In genomic region chr22:46026907-46027218, GRCh38 we compare ENCODE assay signal across 12 cellular contexts. TPM values are rescaled to one million over a fixed set of nuclear protein-coding genes. Genes with fewer than 3 reads are reported as not detected.
A peak's percentile ranks its signal among the peaks of the same experiment; 100 is the strongest.
DNase-seq lines count a peak whose midpoint lies in the region; ATAC-seq and TF ChIP-seq lines count a peak whose summit lies in the region.
"Had no signal": no experiment of that assay in that cellular context is flagged by ENCODE, and none has a peak within 500 bp of the region (broad histone marks: within the 10 kb centered on the region; RNA-seq: fewer than 3 reads in every experiment).

No MANE protein-coding gene starts in this region.

- peaks cover 4% of the 10 kb centered on the region for H3K4me1 Mint-ChIP-seq in activated CD4-positive, alpha-beta T cell treated with anti-CD3 and anti-CD28 coated beads, Interleukin-2, amount 10 ng/mL, durations not matched to agents 24 days and 14 days
- peaks cover 3% of the 10 kb centered on the region for H3K4me1 Mint-ChIP-seq in endodermal cell
- H3K4me1 Mint-ChIP-seq in type B pancreatic cell (ENCODE audit: unreplicated experiment), result peaks cover 6% of the 10 kb centered on the region
- H3K4me1 Mint-ChIP-seq in CD4-positive, alpha-beta T cell (ENCODE audit: low read depth), result no peaks in the 10 kb centered on the region

- no peak for DNase-seq in activated CD4-positive, alpha-beta T cell treated with anti-CD3 and anti-CD28 coated beads, Interleukin-2, amount 10 ng/mL, durations not matched to agents 24 days and 14 days
- DNase-seq in activated CD4-positive, alpha-beta T cell treated with anti-CD3 and anti-CD28 coated beads for 48 hours, result no peak
- DNase-seq in endodermal cell (no peak), type B pancreatic cell (ENCODE audit: extremely low spot score, unreplicated experiment) (no peak), DMS153 (lab: John Stamatoyannopoulos, UW) (no peak), NCI-H146 treated with DMSO at 0.1 percent for 48 hours (lab: John Stamatoyannopoulos, UW; ENCODE audit: unreplicated experiment) (no peak)
- no peak for DNase-seq in CD4-positive, alpha-beta T cell
- DNase-seq: ACHN; NCI-H1092 treated with DMSO at 0.1 percent for 48 hours; stimulated activated naive CD4-positive, alpha-beta T cell had no signal

- H3K36me3 ChIP-seq in endodermal cell (ENCODE audit: control insufficient read depth, insufficient read depth, low read length), result no peaks in the 10 kb centered on the region
- no peaks in the 10 kb centered on the region for H3K36me3 ChIP-seq in muscle layer of colon (ENCODE audit: insufficient read depth, low read length)

- no peaks in the 10 kb centered on the region for H3K9me3 Mint-ChIP-seq in activated CD4-positive, alpha-beta T cell treated with anti-CD3 and anti-CD28 coated beads, Interleukin-2, amount 10 ng/mL, durations not matched to agents 24 days and 14 days
- H3K9me3 Mint-ChIP-seq in endodermal cell (no peaks in the 10 kb centered on the region), type B pancreatic cell (no peaks in the 10 kb centered on the region)
- no peaks in the 10 kb centered on the region for H3K9me3 Mint-ChIP-seq in CD4-positive, alpha-beta T cell

- H3K27ac ChIP-seq in endodermal cell (ENCODE audit: low read depth, low read length) (peak overlapping the region; percentile 89), muscle layer of colon (ENCODE audit: low read depth, low read length) (peak overlapping the region; percentile 56)
- H3K27ac ChIP-seq in CD4-positive, alpha-beta T cell (ENCODE audit: low read depth, low read length), result no peak overlapping the region

- POLR2A ChIA-PET in CD4-positive, alpha-beta T cell (lab: Charles Lee), result interaction anchor here (0.9 kb wide), 1 partner anchor 9 kb away, joined by 3 read pairs; no protein-coding TSS in a partner anchor

- H3K4me1 ChIP-seq in endodermal cell (ENCODE audit: control insufficient read depth, insufficient read depth, low read length), result no peaks in the 10 kb centered on the region
- H3K4me1 ChIP-seq in muscle layer of colon (ENCODE audit: insufficient read depth, low read length), result peaks cover 6% of the 10 kb centered on the region

- no peaks in the 10 kb centered on the region for H3K36me3 Mint-ChIP-seq in activated CD4-positive, alpha-beta T cell treated with anti-CD3 and anti-CD28 coated beads, Interleukin-2, amount 10 ng/mL, durations not matched to agents 24 days and 14 days (ENCODE audit: low read depth)
- no peaks in the 10 kb centered on the region for H3K36me3 Mint-ChIP-seq in endodermal cell (ENCODE audit: low read depth)
- H3K36me3 Mint-ChIP-seq in type B pancreatic cell, result no peaks in the 10 kb centered on the region
- no peaks in the 10 kb centered on the region for H3K36me3 Mint-ChIP-seq in CD4-positive, alpha-beta T cell (ENCODE audit: low read depth)

- CTCF ChIA-PET in CD4-positive, alpha-beta T cell (lab: Charles Lee), result interaction anchor here (1.2 kb wide), 1 partner anchor 13 kb away, joined by 3 read pairs; no protein-coding TSS in a partner anchor

- no peak for ATAC-seq in CD4-positive, alpha-beta T cell (ENCODE audit: poor library complexity)

- WGBS in endodermal cell (ENCODE audit: insufficient coverage in 1 of 2, insufficient read length in 1 of 2), 2 experiments, result 88 to 93% methylated on average over 1 to 3 of the region's 3 CpGs

- H3K4me3 Mint-ChIP-seq in activated CD4-positive, alpha-beta T cell treated with anti-CD3 and anti-CD28 coated beads, Interleukin-2, amount 10 ng/mL, durations not matched to agents 24 days and 14 days, result peak overlapping the region; percentile 5
- H3K4me3 Mint-ChIP-seq in endodermal cell, result peak overlapping the region; percentile 52
- H3K4me3 Mint-ChIP-seq in type B pancreatic cell, result peak overlapping the region; percentile 87
- no peak overlapping the region for H3K4me3 Mint-ChIP-seq in CD4-positive, alpha-beta T cell

- H3K4me3 ChIP-seq in endodermal cell (ENCODE audit: low read length), result peak overlapping the region; percentile 40
- peak overlapping the region; percentile 58 to 62 for H3K4me3 ChIP-seq in muscle layer of colon (ENCODE audit: low read depth in 1 of 2, low read length in 2 of 2)

- H3K9me3 ChIP-seq in endodermal cell (ENCODE audit: control insufficient read depth, low read length) (no peaks in the 10 kb centered on the region), muscle layer of colon (ENCODE audit: low read length) (no peaks in the 10 kb centered on the region)
- H3K9me3 ChIP-seq in CD4-positive, alpha-beta T cell (ENCODE audit: control insufficient read depth, low read length), result no peaks in the 10 kb centered on the region

- no peak overlapping the region for H3K27ac Mint-ChIP-seq in activated CD4-positive, alpha-beta T cell treated with anti-CD3 and anti-CD28 coated beads, Interleukin-2, amount 10 ng/mL, durations not matched to agents 24 days and 14 days
- H3K27ac Mint-ChIP-seq in endodermal cell, result no peak overlapping the region
- peak overlapping the region; percentile 66 for H3K27ac Mint-ChIP-seq in type B pancreatic cell
- no peak overlapping the region for H3K27ac Mint-ChIP-seq in CD4-positive, alpha-beta T cell

- H3K9ac ChIP-seq in endodermal cell (ENCODE audit: extremely low read depth, low read length, poor library complexity, severe bottlenecking) (no peak overlapping the region), muscle layer of colon (ENCODE audit: low read length) (peak overlapping the region; percentile 53)

- H3K27me3 Mint-ChIP-seq in activated CD4-positive, alpha-beta T cell treated with anti-CD3 and anti-CD28 coated beads, Interleukin-2, amount 10 ng/mL, durations not matched to agents 24 days and 14 days, result peaks cover 43% of the 10 kb centered on the region
- H3K27me3 Mint-ChIP-seq in endodermal cell (ENCODE audit: insufficient read depth), result peaks cover 47% of the 10 kb centered on the region
- H3K27me3 Mint-ChIP-seq in type B pancreatic cell, result peaks cover 53% of the 10 kb centered on the region
- peaks cover 46% of the 10 kb centered on the region for H3K27me3 Mint-ChIP-seq in CD4-positive, alpha-beta T cell

- intact Hi-C loops in activated CD4-positive, alpha-beta T cell treated with anti-CD3 and anti-CD28 coated beads, Interleukin-2, amount 10 ng/mL, durations not matched to agents 24 days and 14 days (cut with micrococcal nuclease), result no loop called here
- intact Hi-C loops in CD4-positive, alpha-beta T cell (cut with DNase I, micrococcal nuclease), result no loop called here

- H3K27me3 ChIP-seq in endodermal cell (ENCODE audit: control insufficient read depth, insufficient read depth, low read length, poor library complexity, severe bottlenecking) (peaks cover 55% of the 10 kb centered on the region), muscle layer of colon (ENCODE audit: control insufficient read depth in 1 of 2, insufficient read depth in 2 of 2, low read length in 2 of 2) (no peaks in the 10 kb centered on the region)
- H3K27me3 ChIP-seq in CD4-positive, alpha-beta T cell (ENCODE audit: control insufficient read depth, insufficient read depth, low read length), result peaks cover 37% of the 10 kb centered on the region

- TF ChIP-seq CTCF in endodermal cell (conservative IDR thresholded peaks at IDR 0.05), result no peak
- TF ChIP-seq CTCF in type B pancreatic cell (conservative IDR thresholded peaks at IDR 0.05), result no peak
- no peak for TF ChIP-seq CTCF in CD4-positive, alpha-beta T cell (IDR thresholded peaks at IDR 0.05)

RNA-seq across cellular contexts. Expression of gene WNT7B, which starts 49.9 kb away (rescaled TPM):
- not detected in 2 replicates for total RNA-seq in activated CD4-positive, alpha-beta T cell treated with anti-CD3 and anti-CD28 coated beads, Interleukin-2, amount 10 ng/mL, durations not matched to agents 24 days and 14 days
- total RNA-seq in endodermal cell (not detected), type B pancreatic cell (ENCODE audit: low replicate concordance) (14.8 and 16.4 TPM in 2 replicates)
- polyA plus RNA-seq in endodermal cell (2013, experiment 1 of 2), result 15.0 TPM
- 12.3 TPM for polyA plus RNA-seq in endodermal cell (2013, experiment 2 of 2)
- total RNA-seq in CD4-positive, alpha-beta T cell, result not detected
- total RNA-seq: T-helper 2 cell treated with Interferon-gamma antibody and Interleukin-4, amounts not matched to agents 100 ng/mL and 5 ng/mL, for 36 hours had no signal

Comparison
In these comparisons a context has a peak if more than half of its experiments do, and no peak if none do; other contexts are left out.
1. RNA of gene WNT7B, which starts 49.9 kb away (total RNA-seq): 14.8 to 16.4 TPM in type B pancreatic cell; not detected in CD4-positive, alpha-beta T cell, not detected in endodermal cell and not detected in activated CD4-positive, alpha-beta T cell treated with anti-CD3 and anti-CD28 coated beads, Interleukin-2, amount 10 ng/mL, durations not matched to agents 24 days and 14 days; every median in the first group is over 10 times any median in the second.